8 cellular contexts compared by ENCODE assay signal in genomic region chr7:17530741-17531417, GRCh38.
DNase-seq lines count a peak whose midpoint lies in the region; ATAC-seq and TF ChIP-seq lines count a peak whose summit lies in the region.

No MANE protein-coding gene starts in this region.

- ATAC-seq in GM19025 (IDR thresholded peaks at IDR 0.05; ENCODE audit: low read depth, unreplicated experiment): peak; percentile 72
- ATAC-seq in GM19463 (IDR thresholded peaks at IDR 0.05; ENCODE audit: unreplicated experiment): no peak
- ATAC-seq in HG03571 (IDR thresholded peaks at IDR 0.05; ENCODE audit: unreplicated experiment): no peak

- H3K9me3 ChIP-seq in BE2C (no peaks in the 10 kb centered on the region), testis (no peaks in the 10 kb centered on the region)

- no peaks in the 10 kb centered on the region for H3K27me3 ChIP-seq in BE2C
- H3K27me3 ChIP-seq in dorsolateral prefrontal cortex: peaks cover 0 to 6% (median 0%) of the 10 kb centered on the region in 45 donors
- H3K27me3 ChIP-seq in testis: no peaks in the 10 kb centered on the region

- H3K4me1 ChIP-seq in BE2C: no peaks in the 10 kb centered on the region
- H3K4me1 ChIP-seq in testis: no peaks in the 10 kb centered on the region

- TF ChIP-seq POLR2A in testis (IDR thresholded peaks at IDR 0.05): no peak

- H3K36me3 ChIP-seq in BE2C (no peaks in the 10 kb centered on the region), testis (ENCODE audit: low read depth, missing control alignments) (no peaks in the 10 kb centered on the region)

- DNase-seq in BE2C (no peak), KBM-7 (peak; percentile 59), dorsolateral prefrontal cortex (no peak), testis (peak; percentile 19), AG08395 (ENCODE audit: low spot score) (no peak)

- TF ChIP-seq CTCF in BE2C (IDR thresholded peaks at IDR 0.05; ENCODE audit: low read depth, low read length) (peak; percentile 13; the same call in 1 of the 2 replicates), dorsolateral prefrontal cortex (IDR thresholded peaks at IDR 0.05 in 54 of 56, conservative IDR thresholded peaks at IDR 0.05 in 2 of 56; ENCODE audit: low read depth in 1 of 56, partially characterized antibody in 56 of 56) (peak in 44 of 56 donors; percentile 13 to 58 (median 36)), testis (IDR thresholded peaks at IDR 0.05) (peak in 2 of 3 experiments; percentile 14 to 30)

- 46 to 74% methylated on average over 5 of the region's 5 CpGs for WGBS in testis, 2 donors

- H3K27ac ChIP-seq in dorsolateral prefrontal cortex (no peak overlapping the region), testis (no peak overlapping the region)

- intact Hi-C loops in dorsolateral prefrontal cortex (cut with DNase I) (loop anchor here in 1 of 2 donors (10.0 kb wide), 2 partner anchors 226 to 546 kb away; no protein-coding TSS in a partner anchor), testis (cut with DNase I; ENCODE audit: low total_unique reads) (no loop called here)

- in situ Hi-C loops in KBM-7 (cut with MboI; ENCODE audit: low pct_unique_long_range_greater_than_20kb, low sequenced_read_pairs): no loop called here

- H3K4me3 ChIP-seq in BE2C (ENCODE audit: low read depth, low read length) (no peak overlapping the region), dorsolateral prefrontal cortex (no peak overlapping the region), testis (no peak overlapping the region)

Comparison
In these comparisons a context has a peak if more than half of its experiments do, and no peak if none do; other contexts are left out.
1. DNase-seq: peak in KBM-7 (single experiment) and testis (single experiment); none in BE2C (single experiment), dorsolateral prefrontal cortex (0 of 10) and AG08395 (single experiment).
2. Peak in every context shown above with its lines, with median percentiles within 50 percentile points of each other: CTCF ChIP-seq.